1 cellular context compared by ENCODE assay signal in the genomic region with DNA sequence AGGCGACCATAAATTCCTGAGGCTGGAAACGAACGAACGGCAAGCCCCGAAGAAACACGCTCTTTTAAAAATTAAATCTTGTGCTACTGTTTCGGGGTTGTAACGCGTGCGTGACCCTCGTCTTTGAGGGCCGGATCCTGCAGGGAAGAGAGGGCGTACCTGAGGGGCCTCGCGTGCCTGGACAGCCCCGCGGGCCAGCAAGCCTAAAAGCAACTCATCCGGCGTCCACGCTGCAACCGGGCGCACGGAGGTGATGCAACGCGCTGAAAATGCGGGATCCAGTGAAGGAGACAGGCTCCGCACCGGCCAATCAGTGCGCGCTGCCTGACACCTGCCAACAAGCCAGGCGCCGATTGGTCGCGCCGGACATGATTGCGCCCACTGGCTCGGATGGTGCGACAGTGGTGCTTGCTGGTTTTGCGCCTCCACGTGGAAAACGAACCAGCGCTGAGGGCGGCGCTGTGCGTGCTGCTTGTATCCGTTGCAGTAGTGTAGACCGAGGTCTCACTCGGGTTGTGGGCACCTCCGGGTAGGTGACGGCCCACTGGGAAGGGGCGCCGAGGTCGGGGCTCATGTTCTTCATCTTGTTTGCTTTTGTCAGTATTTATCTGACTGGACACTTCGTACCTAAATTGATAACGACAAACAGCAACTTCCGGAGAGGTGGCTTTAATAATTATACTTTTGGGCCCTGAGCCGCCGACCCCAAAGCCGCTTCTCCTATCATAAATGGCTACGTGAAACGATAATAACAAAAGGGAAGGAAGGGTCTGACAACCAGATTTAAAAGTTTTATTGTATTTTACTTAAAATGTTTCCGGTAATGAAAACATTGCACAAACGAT.
TF ChIP-seq lines count a peak whose summit lies in the region.

A gene (minus strand): TSS at position 246 of the 845 bp plus-strand sequence. CDS start 4,278 bp downstream, outside the sequence.

TF ChIP-seq in HEK293, 187 proteins besides CTCF, POLR2A, EP300 and RAD21 (continued from another document and continues in another):
- TF ChIP-seq, protein P1, sequence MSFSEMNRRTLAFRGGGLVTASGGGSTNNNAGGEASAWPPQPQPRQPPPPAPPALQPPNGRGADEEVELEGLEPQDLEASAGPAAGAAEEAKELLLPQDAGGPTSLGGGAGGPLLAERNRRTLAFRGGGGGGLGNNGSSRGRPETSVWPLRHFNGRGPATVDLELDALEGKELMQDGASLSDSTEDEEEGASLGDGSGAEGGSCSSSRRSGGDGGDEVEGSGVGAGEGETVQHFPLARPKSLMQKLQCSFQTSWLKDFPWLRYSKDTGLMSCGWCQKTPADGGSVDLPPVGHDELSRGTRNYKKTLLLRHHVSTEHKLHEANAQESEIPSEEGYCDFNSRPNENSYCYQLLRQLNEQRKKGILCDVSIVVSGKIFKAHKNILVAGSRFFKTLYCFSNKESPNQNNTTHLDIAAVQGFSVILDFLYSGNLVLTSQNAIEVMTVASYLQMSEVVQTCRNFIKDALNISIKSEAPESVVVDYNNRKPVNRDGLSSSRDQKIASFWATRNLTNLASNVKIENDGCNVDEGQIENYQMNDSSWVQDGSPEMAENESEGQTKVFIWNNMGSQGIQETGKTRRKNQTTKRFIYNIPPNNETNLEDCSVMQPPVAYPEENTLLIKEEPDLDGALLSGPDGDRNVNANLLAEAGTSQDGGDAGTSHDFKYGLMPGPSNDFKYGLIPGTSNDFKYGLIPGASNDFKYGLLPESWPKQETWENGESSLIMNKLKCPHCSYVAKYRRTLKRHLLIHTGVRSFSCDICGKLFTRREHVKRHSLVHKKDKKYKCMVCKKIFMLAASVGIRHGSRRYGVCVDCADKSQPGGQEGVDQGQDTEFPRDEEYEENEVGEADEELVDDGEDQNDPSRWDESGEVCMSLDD (tag by site-specific recombination; IDR thresholded peaks at IDR 0.05), result peak; percentile 33; the same call in 1 of the 2 replicates
- TF ChIP-seq ZNF791 (tag by site-specific recombination; IDR thresholded peaks at IDR 0.05), result no peak
- TF ChIP-seq ZNF654 (tag by site-specific recombination; IDR thresholded peaks at IDR 0.05; ENCODE audit: low read depth), result no peak
- TF ChIP-seq GLI4 (tag by site-specific recombination; IDR thresholded peaks at IDR 0.05), result no peak
- no peak for TF ChIP-seq ZNF473 (tag by site-specific recombination; IDR thresholded peaks at IDR 0.05)
- no peak for TF ChIP-seq ZNF549 (tag by site-specific recombination; IDR thresholded peaks at IDR 0.05)
- no peak for TF ChIP-seq TCF7L2 (IDR thresholded peaks at IDR 0.05; ENCODE audit: borderline replicate concordance, low read depth, low read length)
- no peak for TF ChIP-seq ZNF510 (tag by site-specific recombination; IDR thresholded peaks at IDR 0.05; ENCODE audit: insufficient replicate concordance)
- no peak for TF ChIP-seq ZNF354C (tag by site-specific recombination; IDR thresholded peaks at IDR 0.05; ENCODE audit: borderline replicate concordance, low read depth)
- TF ChIP-seq, protein P2, sequence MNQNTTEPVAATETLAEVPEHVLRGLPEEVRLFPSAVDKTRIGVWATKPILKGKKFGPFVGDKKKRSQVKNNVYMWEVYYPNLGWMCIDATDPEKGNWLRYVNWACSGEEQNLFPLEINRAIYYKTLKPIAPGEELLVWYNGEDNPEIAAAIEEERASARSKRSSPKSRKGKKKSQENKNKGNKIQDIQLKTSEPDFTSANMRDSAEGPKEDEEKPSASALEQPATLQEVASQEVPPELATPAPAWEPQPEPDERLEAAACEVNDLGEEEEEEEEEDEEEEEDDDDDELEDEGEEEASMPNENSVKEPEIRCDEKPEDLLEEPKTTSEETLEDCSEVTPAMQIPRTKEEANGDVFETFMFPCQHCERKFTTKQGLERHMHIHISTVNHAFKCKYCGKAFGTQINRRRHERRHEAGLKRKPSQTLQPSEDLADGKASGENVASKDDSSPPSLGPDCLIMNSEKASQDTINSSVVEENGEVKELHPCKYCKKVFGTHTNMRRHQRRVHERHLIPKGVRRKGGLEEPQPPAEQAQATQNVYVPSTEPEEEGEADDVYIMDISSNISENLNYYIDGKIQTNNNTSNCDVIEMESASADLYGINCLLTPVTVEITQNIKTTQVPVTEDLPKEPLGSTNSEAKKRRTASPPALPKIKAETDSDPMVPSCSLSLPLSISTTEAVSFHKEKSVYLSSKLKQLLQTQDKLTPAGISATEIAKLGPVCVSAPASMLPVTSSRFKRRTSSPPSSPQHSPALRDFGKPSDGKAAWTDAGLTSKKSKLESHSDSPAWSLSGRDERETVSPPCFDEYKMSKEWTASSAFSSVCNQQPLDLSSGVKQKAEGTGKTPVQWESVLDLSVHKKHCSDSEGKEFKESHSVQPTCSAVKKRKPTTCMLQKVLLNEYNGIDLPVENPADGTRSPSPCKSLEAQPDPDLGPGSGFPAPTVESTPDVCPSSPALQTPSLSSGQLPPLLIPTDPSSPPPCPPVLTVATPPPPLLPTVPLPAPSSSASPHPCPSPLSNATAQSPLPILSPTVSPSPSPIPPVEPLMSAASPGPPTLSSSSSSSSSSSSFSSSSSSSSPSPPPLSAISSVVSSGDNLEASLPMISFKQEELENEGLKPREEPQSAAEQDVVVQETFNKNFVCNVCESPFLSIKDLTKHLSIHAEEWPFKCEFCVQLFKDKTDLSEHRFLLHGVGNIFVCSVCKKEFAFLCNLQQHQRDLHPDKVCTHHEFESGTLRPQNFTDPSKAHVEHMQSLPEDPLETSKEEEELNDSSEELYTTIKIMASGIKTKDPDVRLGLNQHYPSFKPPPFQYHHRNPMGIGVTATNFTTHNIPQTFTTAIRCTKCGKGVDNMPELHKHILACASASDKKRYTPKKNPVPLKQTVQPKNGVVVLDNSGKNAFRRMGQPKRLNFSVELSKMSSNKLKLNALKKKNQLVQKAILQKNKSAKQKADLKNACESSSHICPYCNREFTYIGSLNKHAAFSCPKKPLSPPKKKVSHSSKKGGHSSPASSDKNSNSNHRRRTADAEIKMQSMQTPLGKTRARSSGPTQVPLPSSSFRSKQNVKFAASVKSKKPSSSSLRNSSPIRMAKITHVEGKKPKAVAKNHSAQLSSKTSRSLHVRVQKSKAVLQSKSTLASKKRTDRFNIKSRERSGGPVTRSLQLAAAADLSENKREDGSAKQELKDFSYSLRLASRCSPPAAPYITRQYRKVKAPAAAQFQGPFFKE (tag by site-specific recombination; IDR thresholded peaks at IDR 0.05; ENCODE audit: borderline replicate concordance), result no peak
- TF ChIP-seq ZNF324 (tag by site-specific recombination; IDR thresholded peaks at IDR 0.05), result peak; percentile 28; the same call in 1 of the 2 replicates
- no peak for TF ChIP-seq KLF1 (tag by site-specific recombination; IDR thresholded peaks at IDR 0.05)
- TF ChIP-seq ZBTB20 (tag by site-specific recombination; IDR thresholded peaks at IDR 0.05), result no peak; the same call in 1 of the 2 replicates
- no peak for TF ChIP-seq ZNF514 (tag by site-specific recombination; IDR thresholded peaks at IDR 0.05)
- TF ChIP-seq GFI1B (tag by site-specific recombination; IDR thresholded peaks at IDR 0.05), result no peak
- no peak for TF ChIP-seq ZNF768 (tag by site-specific recombination; IDR thresholded peaks at IDR 0.05)
- TF ChIP-seq, protein P3, sequence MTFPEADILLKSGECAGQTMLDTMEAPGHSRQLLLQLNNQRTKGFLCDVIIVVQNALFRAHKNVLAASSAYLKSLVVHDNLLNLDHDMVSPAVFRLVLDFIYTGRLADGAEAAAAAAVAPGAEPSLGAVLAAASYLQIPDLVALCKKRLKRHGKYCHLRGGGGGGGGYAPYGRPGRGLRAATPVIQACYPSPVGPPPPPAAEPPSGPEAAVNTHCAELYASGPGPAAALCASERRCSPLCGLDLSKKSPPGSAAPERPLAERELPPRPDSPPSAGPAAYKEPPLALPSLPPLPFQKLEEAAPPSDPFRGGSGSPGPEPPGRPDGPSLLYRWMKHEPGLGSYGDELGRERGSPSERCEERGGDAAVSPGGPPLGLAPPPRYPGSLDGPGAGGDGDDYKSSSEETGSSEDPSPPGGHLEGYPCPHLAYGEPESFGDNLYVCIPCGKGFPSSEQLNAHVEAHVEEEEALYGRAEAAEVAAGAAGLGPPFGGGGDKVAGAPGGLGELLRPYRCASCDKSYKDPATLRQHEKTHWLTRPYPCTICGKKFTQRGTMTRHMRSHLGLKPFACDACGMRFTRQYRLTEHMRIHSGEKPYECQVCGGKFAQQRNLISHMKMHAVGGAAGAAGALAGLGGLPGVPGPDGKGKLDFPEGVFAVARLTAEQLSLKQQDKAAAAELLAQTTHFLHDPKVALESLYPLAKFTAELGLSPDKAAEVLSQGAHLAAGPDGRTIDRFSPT (tag by site-specific recombination; IDR thresholded peaks at IDR 0.05), result peak; percentile 71
- no peak for TF ChIP-seq ZNF239 (tag by site-specific recombination; IDR thresholded peaks at IDR 0.05)
- TF ChIP-seq, protein P4, sequence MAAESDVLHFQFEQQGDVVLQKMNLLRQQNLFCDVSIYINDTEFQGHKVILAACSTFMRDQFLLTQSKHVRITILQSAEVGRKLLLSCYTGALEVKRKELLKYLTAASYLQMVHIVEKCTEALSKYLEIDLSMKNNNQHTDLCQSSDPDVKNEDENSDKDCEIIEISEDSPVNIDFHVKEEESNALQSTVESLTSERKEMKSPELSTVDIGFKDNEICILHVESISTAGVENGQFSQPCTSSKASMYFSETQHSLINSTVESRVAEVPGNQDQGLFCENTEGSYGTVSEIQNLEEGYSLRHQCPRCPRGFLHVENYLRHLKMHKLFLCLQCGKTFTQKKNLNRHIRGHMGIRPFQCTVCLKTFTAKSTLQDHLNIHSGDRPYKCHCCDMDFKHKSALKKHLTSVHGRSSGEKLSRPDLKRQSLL (tag by site-specific recombination; IDR thresholded peaks at IDR 0.05), result no peak
- no peak for TF ChIP-seq ZNF830 (tag by site-specific recombination; IDR thresholded peaks at IDR 0.05; ENCODE audit: low read depth)
- no peak for TF ChIP-seq ZNF626 (tag by site-specific recombination; IDR thresholded peaks at IDR 0.05)
- peak; percentile 71; the same call in 1 of the 2 replicates for TF ChIP-seq ZNF660 (tag by site-specific recombination; IDR thresholded peaks at IDR 0.05)
- TF ChIP-seq ZNF701 (tag by site-specific recombination; IDR thresholded peaks at IDR 0.05), result no peak
- no peak for TF ChIP-seq ZSCAN16 (tag by site-specific recombination; IDR thresholded peaks at IDR 0.05)
- no peak for TF ChIP-seq ZNF621 (tag by site-specific recombination; IDR thresholded peaks at IDR 0.05)
- TF ChIP-seq ZNF174 (tag by site-specific recombination; IDR thresholded peaks at IDR 0.05), result no peak
- no peak for TF ChIP-seq ZNF175 (tag by site-specific recombination; IDR thresholded peaks at IDR 0.05)
- no peak for TF ChIP-seq HOXA7 (CRISPR knock-in tag; IDR thresholded peaks at IDR 0.05; ENCODE audit: borderline replicate concordance)
- TF ChIP-seq, protein P5, sequence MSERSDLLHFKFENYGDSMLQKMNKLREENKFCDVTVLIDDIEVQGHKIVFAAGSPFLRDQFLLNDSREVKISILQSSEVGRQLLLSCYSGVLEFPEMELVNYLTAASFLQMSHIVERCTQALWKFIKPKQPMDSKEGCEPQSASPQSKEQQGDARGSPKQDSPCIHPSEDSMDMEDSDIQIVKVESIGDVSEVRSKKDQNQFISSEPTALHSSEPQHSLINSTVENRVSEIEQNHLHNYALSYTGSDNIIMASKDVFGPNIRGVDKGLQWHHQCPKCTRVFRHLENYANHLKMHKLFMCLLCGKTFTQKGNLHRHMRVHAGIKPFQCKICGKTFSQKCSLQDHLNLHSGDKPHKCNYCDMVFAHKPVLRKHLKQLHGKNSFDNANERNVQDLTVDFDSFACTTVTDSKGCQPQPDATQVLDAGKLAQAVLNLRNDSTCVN (tag by site-specific recombination; optimal IDR thresholded peaks at IDR 0.05), result peak; percentile 88
- no peak for TF ChIP-seq OSR2 (tag by site-specific recombination; IDR thresholded peaks at IDR 0.05)
- TF ChIP-seq ZNF394 (tag by site-specific recombination; IDR thresholded peaks at IDR 0.05; ENCODE audit: borderline replicate concordance), result peak; percentile 8; the same call in 1 of the 2 replicates
- no peak for TF ChIP-seq ZNF747 (tag by site-specific recombination; IDR thresholded peaks at IDR 0.05)
- no peak for TF ChIP-seq ZBTB7A (tag by site-specific recombination; IDR thresholded peaks at IDR 0.05; ENCODE audit: low read depth)
- no peak for TF ChIP-seq ZFP41 (tag by site-specific recombination; IDR thresholded peaks at IDR 0.05; ENCODE audit: borderline replicate concordance)
- no peak for TF ChIP-seq ZBTB48 (tag by site-specific recombination; IDR thresholded peaks at IDR 0.05)
- TF ChIP-seq ZNF404 (tag by site-specific recombination; IDR thresholded peaks at IDR 0.05), result no peak
- no peak for TF ChIP-seq ZNF530 (tag by site-specific recombination; IDR thresholded peaks at IDR 0.05; ENCODE audit: low read depth)
- no peak for TF ChIP-seq ZFP69B (tag by site-specific recombination; IDR thresholded peaks at IDR 0.05)
- TF ChIP-seq, protein P6, sequence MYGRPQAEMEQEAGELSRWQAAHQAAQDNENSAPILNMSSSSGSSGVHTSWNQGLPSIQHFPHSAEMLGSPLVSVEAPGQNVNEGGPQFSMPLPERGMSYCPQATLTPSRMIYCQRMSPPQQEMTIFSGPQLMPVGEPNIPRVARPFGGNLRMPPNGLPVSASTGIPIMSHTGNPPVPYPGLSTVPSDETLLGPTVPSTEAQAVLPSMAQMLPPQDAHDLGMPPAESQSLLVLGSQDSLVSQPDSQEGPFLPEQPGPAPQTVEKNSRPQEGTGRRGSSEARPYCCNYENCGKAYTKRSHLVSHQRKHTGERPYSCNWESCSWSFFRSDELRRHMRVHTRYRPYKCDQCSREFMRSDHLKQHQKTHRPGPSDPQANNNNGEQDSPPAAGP (tag by site-specific recombination; IDR thresholded peaks at IDR 0.05), result no peak
- TF ChIP-seq, protein P7, sequence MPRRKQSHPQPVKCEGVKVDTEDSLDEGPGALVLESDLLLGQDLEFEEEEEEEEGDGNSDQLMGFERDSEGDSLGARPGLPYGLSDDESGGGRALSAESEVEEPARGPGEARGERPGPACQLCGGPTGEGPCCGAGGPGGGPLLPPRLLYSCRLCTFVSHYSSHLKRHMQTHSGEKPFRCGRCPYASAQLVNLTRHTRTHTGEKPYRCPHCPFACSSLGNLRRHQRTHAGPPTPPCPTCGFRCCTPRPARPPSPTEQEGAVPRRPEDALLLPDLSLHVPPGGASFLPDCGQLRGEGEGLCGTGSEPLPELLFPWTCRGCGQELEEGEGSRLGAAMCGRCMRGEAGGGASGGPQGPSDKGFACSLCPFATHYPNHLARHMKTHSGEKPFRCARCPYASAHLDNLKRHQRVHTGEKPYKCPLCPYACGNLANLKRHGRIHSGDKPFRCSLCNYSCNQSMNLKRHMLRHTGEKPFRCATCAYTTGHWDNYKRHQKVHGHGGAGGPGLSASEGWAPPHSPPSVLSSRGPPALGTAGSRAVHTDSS (tag by site-specific recombination; IDR thresholded peaks at IDR 0.05), result no peak
- TF ChIP-seq ZNF133 (tag by site-specific recombination; IDR thresholded peaks at IDR 0.05), result no peak
- peak; percentile 50; the same call in 1 of the 2 replicates for TF ChIP-seq EGR2 (tag by site-specific recombination; IDR thresholded peaks at IDR 0.05; ENCODE audit: low read depth)
- no peak for TF ChIP-seq ZNF112 (tag by site-specific recombination; IDR thresholded peaks at IDR 0.05)
- peak; percentile 56; the same call in 1 of the 2 replicates for TF ChIP-seq ZNF843 (tag by site-specific recombination; IDR thresholded peaks at IDR 0.05)
- TF ChIP-seq, protein P8, sequence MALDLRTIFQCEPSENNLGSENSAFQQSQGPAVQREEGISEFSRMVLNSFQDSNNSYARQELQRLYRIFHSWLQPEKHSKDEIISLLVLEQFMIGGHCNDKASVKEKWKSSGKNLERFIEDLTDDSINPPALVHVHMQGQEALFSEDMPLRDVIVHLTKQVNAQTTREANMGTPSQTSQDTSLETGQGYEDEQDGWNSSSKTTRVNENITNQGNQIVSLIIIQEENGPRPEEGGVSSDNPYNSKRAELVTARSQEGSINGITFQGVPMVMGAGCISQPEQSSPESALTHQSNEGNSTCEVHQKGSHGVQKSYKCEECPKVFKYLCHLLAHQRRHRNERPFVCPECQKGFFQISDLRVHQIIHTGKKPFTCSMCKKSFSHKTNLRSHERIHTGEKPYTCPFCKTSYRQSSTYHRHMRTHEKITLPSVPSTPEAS (tag by site-specific recombination; IDR thresholded peaks at IDR 0.05), result no peak
